ENCODE assay signal across 18 cellular contexts in the genomic region with DNA sequence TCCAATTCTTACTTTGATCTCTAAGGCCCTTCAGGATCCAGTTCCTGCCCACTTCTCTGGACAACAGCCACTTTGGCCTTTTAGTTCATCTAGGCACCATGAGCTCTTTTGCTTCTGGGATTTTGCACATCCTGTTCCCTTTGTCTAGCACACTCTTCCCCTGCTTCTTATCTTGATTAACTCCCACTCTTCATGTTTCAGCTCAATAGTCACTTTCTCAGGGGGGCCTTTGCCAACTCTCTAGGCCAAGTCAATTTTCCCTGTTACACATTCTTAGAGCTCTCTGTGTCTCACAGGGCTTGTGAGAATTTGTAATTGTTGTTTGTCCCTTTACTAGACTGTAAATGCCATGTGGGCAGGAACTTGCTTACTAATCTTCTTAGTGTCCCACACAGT. TPM values are rescaled to one million over a fixed set of nuclear protein-coding genes. Genes with fewer than 3 reads are reported as not detected.
DNase-seq lines count a peak whose midpoint lies in the region; ATAC-seq, FAIRE-seq and TF ChIP-seq lines count a peak whose summit lies in the region.
"Had no signal": no experiment of that assay in that cellular context is flagged by ENCODE, and none has a peak within 500 bp of the region (broad histone marks: within the 10 kb centered on the region; RNA-seq: fewer than 3 reads in every experiment).

No MANE protein-coding gene starts in this region.

- in situ Hi-C loops in HepG2 (cut with HindIII; ENCODE audit: extremely low pct_ligation_motif_present, low pct_unique_long_range_greater_than_20kb) = no loop called here

- H3K9me3 ChIP-seq in HepG2 (ENCODE audit: low read length) (no peaks in the 10 kb centered on the region), right lobe of liver (no peaks in the 10 kb centered on the region)
- H3K9me3 ChIP-seq: left ventricle myocardium inferior, ovary had no signal

- CTCF ChIA-PET in HepG2 (lab: Yijun Ruan, JAX; ENCODE audit: low intra/inter-chr PET ratio, low total read pairs) = no interaction called here

- H3K36me3 ChIP-seq in HepG2 (replicated peaks in 1 of 2; ENCODE audit: control insufficient read depth in 1 of 2, insufficient read depth in 2 of 2, low read length in 2 of 2) = no peaks in the 10 kb centered on the region
- no peaks in the 10 kb centered on the region for H3K36me3 ChIP-seq in right lobe of liver
- H3K36me3 ChIP-seq: left ventricle myocardium inferior, ovary had no signal

- TF ChIP-seq POLR2A in HepG2 (IDR thresholded peaks at IDR 0.05; ENCODE audit: insufficient read depth in 1 of 2, low read depth in 2 of 2, low read length in 2 of 2) (no peak), right lobe of liver (IDR thresholded peaks at IDR 0.05) (no peak)

- no peak overlapping the region for H2AFZ ChIP-seq in HepG2 (ENCODE audit: low read length)

- no peak overlapping the region for H3K4me2 ChIP-seq in HepG2 (ENCODE audit: low read depth, low read length)

- intact Hi-C loops in HepG2 (cut with micrococcal nuclease; ENCODE audit: unreplicated experiment) = no loop called here
- intact Hi-C loops in right lobe of liver (cut with DNase I) = no loop called here

- peaks cover 17 to 81% of the 10 kb centered on the region in 2 experiments for H3K27me3 ChIP-seq in HepG2 (ENCODE audit: control insufficient read depth in 1 of 2, insufficient read depth in 2 of 2, low read length in 2 of 2)
- no peaks in the 10 kb centered on the region for H3K27me3 ChIP-seq in right lobe of liver
- H3K27me3 ChIP-seq: ovary had no signal

- H3K4me3 Mint-ChIP-seq in nephron = peak overlapping the region; percentile 5 to 27 (median 7)
- H3K4me3 Mint-ChIP-seq: activated naive CD8-positive, alpha-beta T cell treated with anti-CD3 and anti-CD28 coated beads, Interleukin-2, amount 10 ng/mL, durations not matched to agents 7 days and 5 days; activated T-cell treated with anti-CD3 and anti-CD28 coated beads, Interleukin-2, amount 50 U/mL, for 24 hours; CD4-positive, alpha-beta memory T cell had no signal

- DNase-seq in HepG2 (ENCODE audit: low spot score) (no peak), right lobe of liver (no peak), cardiac fibroblast (ENCODE audit: low read depth in 2 of 2) (peak; percentile 46 to 64)
- no peak for DNase-seq in effector CD4-positive, alpha-beta T cell
- no peak for DNase-seq in activated naive CD4-positive, alpha-beta T cell treated with anti-CD3 and anti-CD28 coated beads, Interleukin-2, amount 50 U/mL, for 16 hours
- DNase-seq: ACHN; activated CD4-positive, alpha-beta T cell treated with anti-CD3 and anti-CD28 coated beads, Interleukin-2, amount 50 U/mL, for 4 hours; activated naive CD8-positive, alpha-beta T cell treated with anti-CD3 and anti-CD28 coated beads, Interleukin-2, amount 10 ng/mL, durations not matched to agents 7 days and 5 days; activated T-cell treated with anti-CD3 and anti-CD28 coated beads, Interleukin-2, amount 50 U/mL, for 24 hours; CD4-positive, alpha-beta memory T cell; left ventricle myocardium inferior; NCI-H1417 treated with DMSO at 0.1 percent for 48 hours; ovary; SW 1271 had no signal

- no peak for FAIRE-seq in HepG2 (lab: Jason Lieb, UNC)

- H3K27me3 Mint-ChIP-seq in nephron (ENCODE audit: low read depth) = peaks cover 26% of the 10 kb centered on the region

- H3K27ac Mint-ChIP-seq in nephron = peak overlapping the region; percentile 2 to 35 (median 14)
- H3K27ac Mint-ChIP-seq: activated naive CD8-positive, alpha-beta T cell treated with anti-CD3 and anti-CD28 coated beads, Interleukin-2, amount 10 ng/mL, durations not matched to agents 7 days and 5 days; activated T-cell treated with anti-CD3 and anti-CD28 coated beads, Interleukin-2, amount 50 U/mL, for 24 hours; CD4-positive, alpha-beta memory T cell had no signal

- no peak for TF ChIP-seq RAD21 in HepG2 (CRISPR knock-in tag; IDR thresholded peaks at IDR 0.05)

- BruUV-seq in HepG2 (replicated peaks; lab: Mats Ljungman, UMichigan) = no TSS peak

- POLR2A ChIA-PET in HepG2 (lab: Yijun Ruan, JAX) = no interaction called here

- H3K9me3 Mint-ChIP-seq in nephron = no peaks in the 10 kb centered on the region
- H3K9me3 Mint-ChIP-seq: activated naive CD8-positive, alpha-beta T cell treated with anti-CD3 and anti-CD28 coated beads, Interleukin-2, amount 10 ng/mL, durations not matched to agents 7 days and 5 days; activated T-cell treated with anti-CD3 and anti-CD28 coated beads, Interleukin-2, amount 50 U/mL, for 24 hours had no signal

- TF ChIP-seq EP300 in HepG2 (IDR thresholded peaks at IDR 0.05; ENCODE audit: low read depth in 2 of 2, low read length in 2 of 2) (no peak), HepG2 (CRISPR knock-in tag; IDR thresholded peaks at IDR 0.05; ENCODE audit: borderline replicate concordance) (no peak)

- TF ChIP-seq CTCF in HepG2 (CRISPR knock-in tag; IDR thresholded peaks at IDR 0.05) = no peak
- no peak for TF ChIP-seq CTCF in right lobe of liver (IDR thresholded peaks at IDR 0.05)
- TF ChIP-seq CTCF in cardiac fibroblast (IDR thresholded peaks at IDR 0.05; ENCODE audit: low read depth, low read length) = no peak
- no peak for TF ChIP-seq CTCF in nephron (IDR thresholded peaks at IDR 0.05; ENCODE audit: unreplicated experiment in 3 of 3)

- H3K4me3 ChIP-seq in HepG2 (replicated peaks in 1 of 3; ENCODE audit: insufficient read depth in 1 of 3, low read depth in 2 of 3, low read length in 3 of 3) = no peak overlapping the region
- H3K4me3 ChIP-seq in right lobe of liver = no peak overlapping the region
- H3K4me3 ChIP-seq in cardiac fibroblast (replicated peaks in 1 of 2; ENCODE audit: low read depth in 2 of 2, low read length in 2 of 2) = no peak overlapping the region
- H3K4me3 ChIP-seq: left ventricle myocardium inferior, ovary, skin epidermis had no signal

- no peaks in the 10 kb centered on the region for H3K36me3 Mint-ChIP-seq in nephron (ENCODE audit: low read depth)

- H3K27ac ChIP-seq in HepG2 (ENCODE audit: extremely low read length, insufficient read depth, low read length) = no peak overlapping the region
- no peak overlapping the region for H3K27ac ChIP-seq in right lobe of liver
- H3K27ac ChIP-seq: left ventricle myocardium inferior, ovary had no signal

- H3K4me1 ChIP-seq in HepG2 (ENCODE audit: insufficient read depth, low read length) = peaks cover 12% of the 10 kb centered on the region
- H3K4me1 ChIP-seq in right lobe of liver = peaks cover 0 to 9% (median 0%) of the 10 kb centered on the region in 4 donors

- ATAC-seq in HepG2 (no peak), right lobe of liver (no peak), HG03432 (IDR thresholded peaks at IDR 0.05; ENCODE audit: unreplicated experiment) (no peak), GM19397 (IDR thresholded peaks at IDR 0.05; ENCODE audit: unreplicated experiment) (no peak)

- H4K20me1 ChIP-seq in HepG2 (ENCODE audit: insufficient read depth, low read length) = no peaks in the 10 kb centered on the region

- H3K9ac ChIP-seq in HepG2 (ENCODE audit: insufficient read depth, low read depth, low read length) = no peak overlapping the region

- H3K4me1 Mint-ChIP-seq in nephron = peaks cover 44% of the 10 kb centered on the region

- no peaks in the 10 kb centered on the region for H3K79me2 ChIP-seq in HepG2 (ENCODE audit: insufficient read depth, low read length)

TF ChIP-seq in HepG2, 621 proteins besides CTCF, POLR2A, EP300 and RAD21:
- TF ChIP-seq, protein P1, sequence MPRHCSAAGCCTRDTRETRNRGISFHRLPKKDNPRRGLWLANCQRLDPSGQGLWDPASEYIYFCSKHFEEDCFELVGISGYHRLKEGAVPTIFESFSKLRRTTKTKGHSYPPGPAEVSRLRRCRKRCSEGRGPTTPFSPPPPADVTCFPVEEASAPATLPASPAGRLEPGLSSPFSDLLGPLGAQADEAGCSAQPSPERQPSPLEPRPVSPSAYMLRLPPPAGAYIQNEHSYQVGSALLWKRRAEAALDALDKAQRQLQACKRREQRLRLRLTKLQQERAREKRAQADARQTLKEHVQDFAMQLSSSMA (CRISPR knock-in tag; IDR thresholded peaks at IDR 0.05) = no peak
- TF ChIP-seq, protein P2, sequence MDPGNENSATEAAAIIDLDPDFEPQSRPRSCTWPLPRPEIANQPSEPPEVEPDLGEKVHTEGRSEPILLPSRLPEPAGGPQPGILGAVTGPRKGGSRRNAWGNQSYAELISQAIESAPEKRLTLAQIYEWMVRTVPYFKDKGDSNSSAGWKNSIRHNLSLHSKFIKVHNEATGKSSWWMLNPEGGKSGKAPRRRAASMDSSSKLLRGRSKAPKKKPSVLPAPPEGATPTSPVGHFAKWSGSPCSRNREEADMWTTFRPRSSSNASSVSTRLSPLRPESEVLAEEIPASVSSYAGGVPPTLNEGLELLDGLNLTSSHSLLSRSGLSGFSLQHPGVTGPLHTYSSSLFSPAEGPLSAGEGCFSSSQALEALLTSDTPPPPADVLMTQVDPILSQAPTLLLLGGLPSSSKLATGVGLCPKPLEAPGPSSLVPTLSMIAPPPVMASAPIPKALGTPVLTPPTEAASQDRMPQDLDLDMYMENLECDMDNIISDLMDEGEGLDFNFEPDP (CRISPR knock-in tag; conservative IDR thresholded peaks at IDR 0.05) = 0 out of 2 replicates have a peak, but pooled peaks have one; percentile 72
- no peak for TF ChIP-seq ZC3H13 (CRISPR knock-in tag; IDR thresholded peaks at IDR 0.05)
TF ChIP-seq in HepG2: peak in this region for 1.

RNA-seq across cellular contexts. Expression of a gene that starts 58.1 kb away (rescaled TPM):
- 16.7 and 20.8 TPM in 2 replicates for total RNA-seq in HepG2 (2016; rRNA removed; fragmentation: Illumina TruSeq; extraction: Trizol)
- 17.4 and 17.7 TPM in 2 replicates for total RNA-seq in HepG2 (2016; cell fraction: cytosol; rRNA removed; fragmentation: Illumina TruSeq; extraction: Trizol; ENCODE audit: low read depth)
- 14.4 and 18.0 TPM in 2 replicates for total RNA-seq in HepG2 (2016; cell fraction: insoluble cytoplasmic fraction; rRNA removed; fragmentation: Illumina TruSeq; extraction: Trizol)
- 56.5 and 60.6 TPM in 2 replicates for total RNA-seq in HepG2 (2016; cell fraction: membrane; rRNA removed; fragmentation: Illumina TruSeq; extraction: Trizol)
- 12.9 and 17.3 TPM in 2 replicates for total RNA-seq in HepG2 (2016; cell fraction: nucleus; rRNA removed; fragmentation: Illumina TruSeq; extraction: Trizol)
- 39.0 and 53.0 TPM in 2 replicates for polyA plus RNA-seq in HepG2 (2011; rRNA removed)
- 32.6 and 36.6 TPM in 2 replicates for polyA plus RNA-seq in HepG2 (2011; cell fraction: cytosol; rRNA removed)
- 28.0 and 46.3 TPM in 2 replicates for polyA plus RNA-seq in HepG2 (2011; cell fraction: nucleus; rRNA removed)
- polyA plus RNA-seq in HepG2 (2012) = 66.5 and 66.8 TPM in 2 replicates
- polyA plus RNA-seq in HepG2 (2016; cell fraction: cytosol; fragmentation: Illumina TruSeq; extraction: Trizol; ENCODE audit: low read depth) = 51.2 and 58.4 TPM in 2 replicates
- polyA plus RNA-seq in HepG2 (2016; cell fraction: insoluble cytoplasmic fraction; fragmentation: Illumina TruSeq; extraction: Trizol; ENCODE audit: low read depth) = 34.8 and 53.2 TPM in 2 replicates
- 96.9 and 114 TPM in 2 replicates for polyA plus RNA-seq in HepG2 (2016; cell fraction: membrane; fragmentation: Illumina TruSeq; extraction: Trizol; ENCODE audit: low read depth)
- polyA plus RNA-seq in HepG2 (2016; cell fraction: nucleus; fragmentation: Illumina TruSeq; extraction: Trizol; ENCODE audit: insufficient read depth, low read depth) = 24.4 and 28.5 TPM in 2 replicates
- 15.0 and 50.3 TPM in 2 replicates for polyA minus RNA-seq in HepG2 (2011; rRNA and poly(A)+ RNA removed; ENCODE audit: low replicate concordance)
- 28.8 and 48.7 TPM in 2 replicates for polyA minus RNA-seq in HepG2 (2011; cell fraction: cytosol; rRNA and poly(A)+ RNA removed)
- 20.4 and 20.9 TPM in 2 replicates for polyA minus RNA-seq in HepG2 (2011; cell fraction: nucleus; rRNA and poly(A)+ RNA removed)
- 10 to 100 TPM in 1 of 6 experiments, 1 to 10 TPM in 5; 3.1 to 13.2 (median 5.3) TPM for total RNA-seq in right lobe of liver
- polyA plus RNA-seq: CD4-positive, alpha-beta memory T cell had no signal

Comparison
In these comparisons a context has a peak if more than half of its experiments do, and no peak if none do; other contexts are left out.
1. DNase-seq: peak in cardiac fibroblast (2 of 2); none in HepG2 (single experiment), right lobe of liver (0 of 3), effector CD4-positive, alpha-beta T cell (single experiment) and activated naive CD4-positive, alpha-beta T cell treated with anti-CD3 and anti-CD28 coated beads, Interleukin-2, amount 50 U/mL, for 16 hours (single experiment).